In the genomic region with DNA sequence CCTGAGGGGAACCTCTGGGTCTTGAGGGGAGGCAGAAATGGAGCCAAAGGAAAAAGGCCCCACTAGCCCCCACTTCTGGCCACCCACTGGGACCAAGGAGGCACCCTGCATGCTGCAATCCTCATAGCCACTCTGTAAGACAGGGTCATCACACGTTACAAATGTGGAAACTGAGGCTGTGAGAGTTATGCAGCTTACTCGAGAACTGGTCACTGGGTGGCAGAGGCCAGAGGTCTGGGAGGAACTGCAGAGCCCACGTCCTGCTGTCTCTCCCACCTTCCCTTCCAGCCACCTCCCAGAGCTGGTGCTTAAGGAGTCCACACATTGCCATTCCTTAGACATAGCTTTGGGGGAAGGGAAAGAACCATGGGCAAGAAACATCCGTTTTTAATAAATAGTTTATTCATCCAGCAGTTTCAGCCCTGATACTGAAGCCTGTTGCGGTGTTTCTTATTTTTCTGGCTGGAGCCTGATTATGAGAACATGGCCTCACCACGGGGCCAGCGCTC, we compare ENCODE assay signal across 9 cellular contexts. TPM values are rescaled to one million over a fixed set of nuclear protein-coding genes. Genes with fewer than 3 reads are reported as not detected.
DNase-seq lines count a peak whose midpoint lies in the region; ATAC-seq and TF ChIP-seq lines count a peak whose summit lies in the region.
"Had no signal": no experiment of that assay in that cellular context is flagged by ENCODE, and none has a peak within 500 bp of the region (broad histone marks: within the 10 kb centered on the region; RNA-seq: fewer than 3 reads in every experiment).

No MANE protein-coding gene starts in this region.

- H3K4me3 ChIP-seq in ACC112 (ENCODE audit: low read depth, low read length), result 0 out of 2 replicates have a peak overlapping the region, but pooled peaks have one; percentile 5
- H3K4me3 ChIP-seq in SJSA1, result no peak overlapping the region
- peak overlapping the region in 1 of 2 donors; percentile 31 for H3K4me3 ChIP-seq in gastroesophageal sphincter
- H3K4me3 ChIP-seq in osteoblast (ENCODE audit: insufficient read depth, low read length), result peak overlapping the region; percentile 30

- peaks cover 6% of the 10 kb centered on the region; the same call in 1 of the 2 replicates for H3K36me3 ChIP-seq in ACC112 (ENCODE audit: insufficient read depth, low read length)
- peaks cover 39% of the 10 kb centered on the region for H3K36me3 ChIP-seq in SJSA1
- peaks cover 0 to 39% of the 10 kb centered on the region in 2 donors for H3K36me3 ChIP-seq in gastroesophageal sphincter
- peaks cover 33% of the 10 kb centered on the region for H3K36me3 ChIP-seq in osteoblast (ENCODE audit: insufficient read depth, low read length)

- no peak for TF ChIP-seq POLR2A in gastroesophageal sphincter (IDR thresholded peaks at IDR 0.05)

- CTCF ChIA-PET in MCF 10A (lab: Yijun Ruan, JAX), result interaction anchor here (0.6 to 8.1 kb wide), 27 partner anchors 9 to 697 kb away, joined by 3 to 93 read pairs (median 4); partner anchors contain the start of genes IP6K3 and UQCC2

- no peak for TF ChIP-seq EP300 in gastroesophageal sphincter (IDR thresholded peaks at IDR 0.05)

- no peaks in the 10 kb centered on the region for H3K9me3 Mint-ChIP-seq in MCF 10A (ENCODE audit: unreplicated experiment)

- no peak for DNase-seq in SJSA1 (ENCODE audit: low read depth in 1 of 2, low spot score in 2 of 2)
- DNase-seq in osteoblast (ENCODE audit: insufficient read length, low spot score, missing footprints), result peak; percentile 95
- no peak for DNase-seq in stimulated activated CD4-positive, alpha-beta T cell treated with anti-CD3 and anti-CD28 coated beads, Interleukin-12 subunit alpha, Interleukin-12 subunit beta, amount 100 ng/mL, for 4 hours
- no peak for DNase-seq in HPDE6-E6E7 (ENCODE audit: extremely low spot score)
- no peak for DNase-seq in MCF 10A (ENCODE audit: unreplicated experiment)

- H3K4me1 ChIP-seq in ACC112 (ENCODE audit: control insufficient read depth, insufficient read depth, low read length, unreplicated experiment) (peaks cover 49% of the 10 kb centered on the region), SJSA1 (replicated peaks) (peaks cover 58% of the 10 kb centered on the region), gastroesophageal sphincter (peaks cover 0 to 46% (median 27%) of the 10 kb centered on the region in 3 donors), osteoblast (ENCODE audit: insufficient read depth, low read length) (peaks cover 27% of the 10 kb centered on the region)

- intact Hi-C loops in MCF 10A (cut with micrococcal nuclease), result no loop called here

- 10 to 11% methylated on average over 2 to 5 of the region's 7 CpGs for WGBS in gastroesophageal sphincter (ENCODE audit: low coverage in 1 of 2), 2 donors

- H3K27ac Mint-ChIP-seq in MCF 10A (ENCODE audit: low read depth, unreplicated experiment), result no peak overlapping the region

- H3K27me3 ChIP-seq in ACC112 (ENCODE audit: insufficient read depth, low read length), result no peaks in the 10 kb centered on the region
- H3K27me3 ChIP-seq in SJSA1 (replicated peaks), result no peaks in the 10 kb centered on the region
- peaks cover 7% of the 10 kb centered on the region for H3K27me3 ChIP-seq in gastroesophageal sphincter
- H3K27me3 ChIP-seq in osteoblast (ENCODE audit: insufficient read depth, low read length), result no peaks in the 10 kb centered on the region

- H3K27ac ChIP-seq in ACC112 (ENCODE audit: low read depth, low read length) (peak overlapping the region; percentile 80), SJSA1 (peak overlapping the region; percentile 91), gastroesophageal sphincter (peak overlapping the region in 3 of 4 donors; percentile 71 to 82 (median 79)), osteoblast (ENCODE audit: low read depth, low read length) (peak overlapping the region; percentile 86)

- H3K36me3 Mint-ChIP-seq in MCF 10A (ENCODE audit: insufficient read depth, unreplicated experiment), result peaks cover 21% of the 10 kb centered on the region

- peak overlapping the region; percentile 67 for H3K4me2 ChIP-seq in osteoblast (ENCODE audit: insufficient read depth, low read length)

- peaks cover 5% of the 10 kb centered on the region for H4K20me1 ChIP-seq in osteoblast (ENCODE audit: insufficient read depth, low read length)

- no peak overlapping the region for H2AFZ ChIP-seq in ACC112 (ENCODE audit: low read length, unreplicated experiment)
- H2AFZ ChIP-seq in osteoblast (ENCODE audit: low read length), result no peak overlapping the region

- POLR2A ChIA-PET in MCF 10A (lab: Yijun Ruan, JAX), result interaction anchor here (0.7 to 2.5 kb wide), 8 partner anchors 10 to 384 kb away, joined by 3 to 11 read pairs (median 5); partner anchors contain the start of genes LEMD2 and UQCC2

- H3K79me2 ChIP-seq in ACC112 (ENCODE audit: control insufficient read depth, insufficient read depth, low read length, unreplicated experiment), result no peaks in the 10 kb centered on the region
- H3K79me2 ChIP-seq in osteoblast (ENCODE audit: insufficient read depth, low read length), result no peaks in the 10 kb centered on the region

- H3K4me1 Mint-ChIP-seq in MCF 10A (ENCODE audit: insufficient read depth, unreplicated experiment), result no peaks in the 10 kb centered on the region

- H3K27me3 Mint-ChIP-seq in MCF 10A (ENCODE audit: insufficient read depth, unreplicated experiment), result no peaks in the 10 kb centered on the region

- BruUV-seq in MCF 10A (replicated peaks; lab: Mats Ljungman, UMichigan), result no TSS peak

- H3K9me3 ChIP-seq in SJSA1 (replicated peaks), result no peaks in the 10 kb centered on the region
- H3K9me3 ChIP-seq in gastroesophageal sphincter, result no peaks in the 10 kb centered on the region
- H3K9me3 ChIP-seq in osteoblast (ENCODE audit: low read depth, low read length), result no peaks in the 10 kb centered on the region

- no peak for TF ChIP-seq CTCF in gastroesophageal sphincter (IDR thresholded peaks at IDR 0.05)
- no peak for TF ChIP-seq CTCF in osteoblast (IDR thresholded peaks at IDR 0.05; ENCODE audit: extremely low read depth, low read depth, low read length)
- no peak for TF ChIP-seq CTCF in MCF 10A (IDR thresholded peaks at IDR 0.05; ENCODE audit: unreplicated experiment)

- no peak overlapping the region for H3K4me3 Mint-ChIP-seq in MCF 10A (ENCODE audit: unreplicated experiment)

- ATAC-seq in gastroesophageal sphincter (peak; percentile 5), HG03159 (IDR thresholded peaks at IDR 0.05; ENCODE audit: unreplicated experiment) (no peak)

RNA-seq across cellular contexts. Expression of gene LEMD2, which starts 18.0 kb away (rescaled TPM):
- total RNA-seq in SJSA1 (2014; rRNA removed; shearing (Covaris generic)), result 78.7 and 92.9 TPM in 2 replicates
- total RNA-seq in gastroesophageal sphincter (10 to 100 TPM; 47.3 to 50.9 (median 49.9) TPM), osteoblast (47.4 and 49.2 TPM in 2 replicates), MCF 10A (2022) (70.5 and 79.2 TPM in 2 replicates)

RNA-seq across cellular contexts. Expression of gene IP6K3, which starts 24.2 kb away (rescaled TPM):
- total RNA-seq in SJSA1 (2014; rRNA removed; shearing (Covaris generic)), result 5.2 and 5.3 TPM in 2 replicates
- total RNA-seq in gastroesophageal sphincter, result 1 to 10 TPM in 3 of 4 donors, under 1 TPM in 1; 0.32 to 5.5 (median 2.8) TPM
- total RNA-seq in osteoblast, result under 0.01 and 0.29 TPM in 2 replicates
- 0.25 and 1.7 TPM in 2 replicates for total RNA-seq in MCF 10A (2022)
- total RNA-seq: mononuclear cell had no signal

RNA-seq across cellular contexts. Expression of gene MLN, which starts 32.9 kb away (rescaled TPM):
- not detected in 2 replicates for total RNA-seq in SJSA1 (2014; rRNA removed; shearing (Covaris generic))
- not detected for total RNA-seq in gastroesophageal sphincter
- not detected in 2 replicates for total RNA-seq in osteoblast
- not detected in 2 replicates for total RNA-seq in MCF 10A (2022)
- total RNA-seq: mononuclear cell had no signal

RNA-seq across cellular contexts. Expression of gene UQCC2, which starts 59.4 kb away (rescaled TPM):
- total RNA-seq in SJSA1 (2014; rRNA removed; shearing (Covaris generic)), result 79.4 and 99.2 TPM in 2 replicates
- total RNA-seq in gastroesophageal sphincter (10 to 100 TPM; 14.5 to 25.3 (median 17.7) TPM), osteoblast (15.2 and 20.0 TPM in 2 replicates), MCF 10A (2022) (122 and 147 TPM in 2 replicates)
